In the genomic region with DNA sequence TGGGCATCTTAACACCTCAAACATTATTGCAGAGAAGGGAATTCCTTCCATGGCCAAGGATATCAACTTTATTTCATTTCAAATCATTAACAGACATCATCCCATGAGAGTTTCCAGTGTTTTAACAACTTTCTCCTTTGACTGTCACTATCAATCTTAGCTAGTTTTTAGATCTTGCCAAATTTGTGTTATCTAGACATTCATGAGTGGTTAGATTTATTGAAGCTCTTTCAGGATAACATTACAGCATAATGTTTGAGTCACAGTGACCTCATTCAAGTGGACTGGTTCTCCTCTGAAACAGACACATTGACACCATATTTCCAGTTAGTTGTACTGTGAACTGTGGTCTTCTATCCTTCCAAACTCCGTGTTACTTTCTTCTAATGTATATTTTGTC, we compare ENCODE assay signal across 21 cellular contexts. TPM values are rescaled to one million over a fixed set of nuclear protein-coding genes. Genes with fewer than 3 reads are reported as not detected.
A peak's percentile ranks its signal among the peaks of the same experiment; 100 is the strongest.
DNase-seq lines count a peak whose midpoint lies in the region; ATAC-seq and TF ChIP-seq lines count a peak whose summit lies in the region.
"Had no signal": no experiment of that assay in that cellular context is flagged by ENCODE, and none has a peak within 500 bp of the region (broad histone marks: within the 10 kb centered on the region; RNA-seq: fewer than 3 reads in every experiment).

No MANE protein-coding gene starts in this region.

- H3K4me1 ChIP-seq in rectal smooth muscle tissue (ENCODE audit: control insufficient read depth, insufficient read depth, low read length), result peaks cover 4% of the 10 kb centered on the region

- CTCF ChIA-PET in activated CD4-positive, alpha-beta memory T cell treated with anti-CD3 and anti-CD28 coated beads, Interleukin-2, amount 10 ng/mL, durations not matched to agents 7 days and 5 days (lab: Charles Lee), result no interaction called here

- H3K27ac Mint-ChIP-seq in activated CD4-positive, alpha-beta memory T cell treated with anti-CD3 and anti-CD28 coated beads, Interleukin-2, amount 10 ng/mL, durations not matched to agents 7 days and 5 days, result no peak overlapping the region
- H3K27ac Mint-ChIP-seq: GM23338; naive thymus-derived CD8-positive, alpha-beta T cell had no signal

- DNase-seq in AG08395 (ENCODE audit: low spot score) (peak; percentile 66), RKO (ENCODE audit: low spot score) (peak; percentile 18), fibroblast of mammary gland (ENCODE audit: low read depth) (peak; percentile 97), dermis blood vessel endothelial cell (no peak)
- DNase-seq in activated CD4-positive, alpha-beta memory T cell treated with anti-CD3 and anti-CD28 coated beads, Interleukin-2, amount 10 ng/mL, durations not matched to agents 7 days and 5 days, result no peak
- DNase-seq: ACHN; activated gamma-delta T cell; central memory CD4-positive, alpha-beta T cell; hippocampal formation; KG1; left ventricle myocardium superior; naive thymus-derived CD8-positive, alpha-beta T cell; NCI-H1417 treated with DMSO at 0.1 percent for 48 hours; NCI-H446 treated with DMSO at 0.1 percent for 48 hours; stimulated activated CD8-positive, alpha-beta memory T cell treated with anti-CD3 and anti-CD28 coated beads, Interleukin-4, amount 100 ng/mL, for 48 hours; upper lobe of left lung had no signal

- H3K9ac ChIP-seq in rectal smooth muscle tissue (ENCODE audit: low read length), result no peak overlapping the region

- H3K27me3 ChIP-seq in rectal smooth muscle tissue (ENCODE audit: control insufficient read depth, insufficient read depth, low read length), result no peaks in the 10 kb centered on the region
- H3K27me3 ChIP-seq: upper lobe of left lung had no signal

- H3K4me3 ChIP-seq in fibroblast of mammary gland (ENCODE audit: control insufficient read depth, low read depth, low read length) (no peak overlapping the region), rectal smooth muscle tissue (ENCODE audit: low read length) (no peak overlapping the region)
- H3K4me3 ChIP-seq: GM23338, SK-N-MC, upper lobe of left lung had no signal

- no peak for TF ChIP-seq CTCF in fibroblast of mammary gland (conservative IDR thresholded peaks at IDR 0.05; ENCODE audit: control insufficient read depth, insufficient read depth, low read depth, low read length)

- peak overlapping the region; percentile 5 for H3K27ac ChIP-seq in rectal smooth muscle tissue (ENCODE audit: low read depth, low read length)
- H3K27ac ChIP-seq: SK-N-MC had no signal

- POLR2A ChIA-PET in activated CD4-positive, alpha-beta memory T cell treated with anti-CD3 and anti-CD28 coated beads, Interleukin-2, amount 10 ng/mL, durations not matched to agents 7 days and 5 days (lab: Charles Lee), result no interaction called here

- peaks cover 46% of the 10 kb centered on the region for H3K27me3 Mint-ChIP-seq in activated CD4-positive, alpha-beta memory T cell treated with anti-CD3 and anti-CD28 coated beads, Interleukin-2, amount 10 ng/mL, durations not matched to agents 7 days and 5 days

- H3K4me3 Mint-ChIP-seq in activated CD4-positive, alpha-beta memory T cell treated with anti-CD3 and anti-CD28 coated beads, Interleukin-2, amount 10 ng/mL, durations not matched to agents 7 days and 5 days, result no peak overlapping the region
- H3K4me3 Mint-ChIP-seq: GM23338; naive thymus-derived CD8-positive, alpha-beta T cell had no signal

- H3K9me3 Mint-ChIP-seq in activated CD4-positive, alpha-beta memory T cell treated with anti-CD3 and anti-CD28 coated beads, Interleukin-2, amount 10 ng/mL, durations not matched to agents 7 days and 5 days, result no peaks in the 10 kb centered on the region
- H3K9me3 Mint-ChIP-seq: GM23338 had no signal

- no peak for ATAC-seq in GM21381 (IDR thresholded peaks at IDR 0.05; ENCODE audit: unreplicated experiment)
- no peak for ATAC-seq in HG03571 (IDR thresholded peaks at IDR 0.05; ENCODE audit: unreplicated experiment)
- ATAC-seq: GM23338; naive thymus-derived CD8-positive, alpha-beta T cell had no signal

- H3K36me3 ChIP-seq in rectal smooth muscle tissue (ENCODE audit: control insufficient read depth, insufficient read depth, low read length), result no peaks in the 10 kb centered on the region
- H3K36me3 ChIP-seq: upper lobe of left lung had no signal

- H3K36me3 Mint-ChIP-seq in activated CD4-positive, alpha-beta memory T cell treated with anti-CD3 and anti-CD28 coated beads, Interleukin-2, amount 10 ng/mL, durations not matched to agents 7 days and 5 days (ENCODE audit: low read depth), result no peaks in the 10 kb centered on the region
- H3K36me3 Mint-ChIP-seq: naive thymus-derived CD8-positive, alpha-beta T cell had no signal

- no peaks in the 10 kb centered on the region for H3K4me1 Mint-ChIP-seq in activated CD4-positive, alpha-beta memory T cell treated with anti-CD3 and anti-CD28 coated beads, Interleukin-2, amount 10 ng/mL, durations not matched to agents 7 days and 5 days
- H3K4me1 Mint-ChIP-seq: naive thymus-derived CD8-positive, alpha-beta T cell had no signal

RNA-seq across cellular contexts. Expression of a gene that starts 8.6 kb away (rescaled TPM):
- total RNA-seq in activated CD4-positive, alpha-beta memory T cell treated with anti-CD3 and anti-CD28 coated beads, Interleukin-2, amount 10 ng/mL, durations not matched to agents 7 days and 5 days, result under 1 TPM in 1 of 2 experiments, not detected in 1; 0.13 TPM
- 49.9 and 79.0 TPM in 2 replicates for total RNA-seq in dermis blood vessel endothelial cell
- total RNA-seq: naive thymus-derived CD8-positive, alpha-beta T cell had no signal

Comparison
In these comparisons a context has a peak if more than half of its experiments do, and no peak if none do; other contexts are left out.
1. DNase-seq: peak in AG08395 (single experiment), RKO (single experiment) and fibroblast of mammary gland (single experiment); none in activated CD4-positive, alpha-beta memory T cell treated with anti-CD3 and anti-CD28 coated beads, Interleukin-2, amount 10 ng/mL, durations not matched to agents 7 days and 5 days (single experiment) and dermis blood vessel endothelial cell (single experiment).
2. RNA of a gene that starts 8.6 kb away (total RNA-seq): 49.9 to 79.0 TPM in dermis blood vessel endothelial cell; 0.13 TPM in activated CD4-positive, alpha-beta memory T cell treated with anti-CD3 and anti-CD28 coated beads, Interleukin-2, amount 10 ng/mL, durations not matched to agents 7 days and 5 days; every median in the first group is over 10 times any median in the second.